Comparison of ENCODE assay signal across 8 cellular contexts in genomic region chr22:42720263-42721044, GRCh38. TPM values are rescaled to one million over a fixed set of nuclear protein-coding genes. Genes with fewer than 3 reads are reported as not detected.
DNase-seq lines count a peak whose midpoint lies in the region; ATAC-seq and TF ChIP-seq lines count a peak whose summit lies in the region.

TSS of gene A4GALT (minus strand) at chr22:42720870. CDS start at chr22:42693951, 26,919 bp downstream.

- intact Hi-C loops in right lobe of liver (cut with DNase I), result no loop called here

- no peak within 1 kb of the TSS for H3K9ac ChIP-seq in KMS-11

- H3K36me3 ChIP-seq in KMS-11 (ENCODE audit: insufficient read depth), result no peaks in the 10 kb centered on the region
- H3K36me3 ChIP-seq in right lobe of liver, result no peaks in the 10 kb centered on the region
- no peaks in the 10 kb centered on the region for H3K36me3 ChIP-seq in thoracic aorta

- H3K27ac ChIP-seq in KMS-11 (no peak within 1 kb of the TSS), right lobe of liver (peak within 1 kb of the TSS in 2 of 3 donors; percentile 10 to 33), thoracic aorta (peak within 1 kb of the TSS; percentile 76 to 91)

- H3K4me1 ChIP-seq in KMS-11 (ENCODE audit: low read depth, poor library complexity, severe bottlenecking) (peaks cover 23% of the 10 kb centered on the region), right lobe of liver (peaks cover 0 to 28% (median 0%) of the 10 kb centered on the region in 4 donors), thoracic aorta (ENCODE audit: control insufficient read depth in 1 of 2, low read depth in 2 of 2) (peaks cover 4 to 33% of the 10 kb centered on the region in 2 donors)

- no peaks in the 10 kb centered on the region for H4K20me1 ChIP-seq in KMS-11 (ENCODE audit: insufficient read depth)

- H2AFZ ChIP-seq in KMS-11 (ENCODE audit: low read depth), result no peak within 1 kb of the TSS; the same call in 1 of the 2 replicates

- ATAC-seq in right lobe of liver (peak; percentile 51 to 72 (median 64)), thoracic aorta (ENCODE audit: insufficient number of reproducible peaks, low FRiP score, low read depth) (peak; percentile 38)

- H3K4me2 ChIP-seq in KMS-11, result peak within 1 kb of the TSS; percentile 29

- H3K4me3 ChIP-seq in KMS-11 (IDR thresholded peaks at IDR 0.05; ENCODE audit: insufficient read depth, low read depth, low read length) (no peak within 1 kb of the TSS), choroid plexus epithelial cell (ENCODE audit: low read depth, low read length) (peak within 1 kb of the TSS; percentile 66), right lobe of liver (peak within 1 kb of the TSS; percentile 41 to 65 (median 48)), thoracic aorta (peak within 1 kb of the TSS; percentile 96)

- WGBS in right lobe of liver (ENCODE audit: insufficient coverage, low coverage, low lambda C conversion rate, missing lambda C conversion rate), result no CpG with 5 or more reads among the region's 104 CpGs

- no peak for TF ChIP-seq CTCF in KMS-11 (conservative IDR thresholded peaks at IDR 0.05; ENCODE audit: low read depth, low read length)
- TF ChIP-seq CTCF in choroid plexus epithelial cell (conservative IDR thresholded peaks at IDR 0.05; ENCODE audit: low read depth, low read length), result no peak
- TF ChIP-seq CTCF in right lobe of liver (IDR thresholded peaks at IDR 0.05), result no peak
- no peak for TF ChIP-seq CTCF in thoracic aorta (IDR thresholded peaks at IDR 0.05)

- peaks cover 17% of the 10 kb centered on the region for H3K27me3 ChIP-seq in KMS-11 (ENCODE audit: insufficient read depth, low read depth)
- peaks cover 3 to 6% of the 10 kb centered on the region in 2 donors for H3K27me3 ChIP-seq in right lobe of liver
- no peaks in the 10 kb centered on the region for H3K27me3 ChIP-seq in thoracic aorta (replicated peaks; ENCODE audit: insufficient read depth)

- no peaks in the 10 kb centered on the region for H3K79me2 ChIP-seq in KMS-11 (ENCODE audit: insufficient read depth, low read depth)

- no peaks in the 10 kb centered on the region for H3K9me3 ChIP-seq in right lobe of liver
- H3K9me3 ChIP-seq in thoracic aorta, result no peaks in the 10 kb centered on the region

- peak; percentile 19 for DNase-seq in EL
- DNase-seq in choroid plexus epithelial cell (ENCODE audit: low read depth), result no peak
- no peak for DNase-seq in right lobe of liver
- DNase-seq in thoracic aorta (ENCODE audit: low spot score), result no peak
- DNase-seq in SKM-1 treated with dmso at 0.1 percent for 144 hours (lab: John Stamatoyannopoulos, UW; ENCODE audit: unreplicated experiment), result no peak
- DNase-seq in RKO (ENCODE audit: low spot score), result no peak
- DNase-seq in NCI-H524 treated with DMSO at 0.1 percent for 48 hours (lab: John Stamatoyannopoulos, UW), result no peak

- TF ChIP-seq POLR2A in right lobe of liver (IDR thresholded peaks at IDR 0.05), result no peak

RNA-seq across cellular contexts. Expression of gene A4GALT, which starts in this region (rescaled TPM):
- total RNA-seq in right lobe of liver (1 to 10 TPM in 5 of 6 experiments, under 1 TPM in 1; 0.86 to 3.7 (median 2.2) TPM), thoracic aorta (10 to 100 TPM; 68.4 to 77.3 TPM)

Comparison
In these comparisons a context has a peak if more than half of its experiments do, and no peak if none do; other contexts are left out.
1. RNA of gene A4GALT (total RNA-seq): 68.4 to 77.3 TPM in thoracic aorta; 0.86 to 3.7 TPM in right lobe of liver; every median in the first group is over 10 times any median in the second.